Comparison of ENCODE assay signal across 31 cellular contexts in the genomic region with DNA sequence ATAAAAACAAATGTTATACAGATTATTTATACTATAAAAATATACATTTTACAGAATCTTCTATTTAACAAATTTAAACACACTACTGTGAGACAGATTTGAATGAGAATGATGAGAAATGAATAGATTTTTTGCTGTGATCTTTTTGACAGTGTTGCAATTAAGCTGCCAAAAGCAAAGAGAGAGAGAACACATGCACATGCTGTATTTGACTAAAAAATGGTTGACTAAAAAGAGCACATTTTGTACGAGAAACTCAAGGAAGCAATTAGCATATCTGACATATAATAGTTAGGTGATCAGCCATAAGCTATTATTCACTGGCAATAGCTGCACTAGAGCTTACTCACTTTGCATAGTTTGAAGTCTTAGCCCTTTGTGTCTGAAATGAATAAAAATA.
"Had no signal": no experiment of that assay in that cellular context is flagged by ENCODE, and none has a peak within 500 bp of the region (broad histone marks: within the 10 kb centered on the region; RNA-seq: fewer than 3 reads in every experiment).

No MANE protein-coding gene starts in this region.

- H3K4me2 ChIP-seq: PC-9 had no signal

- H3K27ac ChIP-seq: PC-9, RWPE1, SJCRH30, SK-N-MC had no signal

- ATAC-seq: Panc1, Right ventricle myocardium inferior, SK-N-SH treated with all-trans-retinoic acid at 6 μM for 48 hours had no signal

- FAIRE-seq: RCC 7860 had no signal

- H3K4me1 ChIP-seq: SJCRH30 had no signal

- H2AFZ ChIP-seq: PC-9 had no signal

- H3K27me3 ChIP-seq: MG63 had no signal

- H3K9me3 ChIP-seq: MG63, SJCRH30 had no signal

- DNase-seq: Kasumi-1, MG63, NCI-H1048, NCI-H1092 treated with DMSO at 0.1 percent for 48 hours, NCI-H1105 treated with DMSO at 0.1 percent for 48 hours, NCI-H1417, NCI-H1436, NCI-H146, NCI-H1694, NCI-H187, NCI-H2029 treated with DMSO at 0.1 percent for 48 hours, NCI-H2081 treated with DMSO at 0.1 percent for 48 hours, NCI-H2107, NCI-H2171 treated with DMSO at 0.1 percent for 48 hours, NCI-H226, NCI-H446 treated with DMSO at 0.1 percent for 48 hours, NCI-H510A, NCI-H526, NCI-H69, NCI-H748 treated with DMSO at 0.1 percent for 48 hours, PC-9, SHP77, SIG-M5, SJCRH30, T-helper 1 cell had no signal

- H3K36me3 ChIP-seq: MG63, SJCRH30 had no signal

- H3K4me3 ChIP-seq: MG63, PC-9, SJCRH30, SK-N-MC had no signal
